In the genomic region with DNA sequence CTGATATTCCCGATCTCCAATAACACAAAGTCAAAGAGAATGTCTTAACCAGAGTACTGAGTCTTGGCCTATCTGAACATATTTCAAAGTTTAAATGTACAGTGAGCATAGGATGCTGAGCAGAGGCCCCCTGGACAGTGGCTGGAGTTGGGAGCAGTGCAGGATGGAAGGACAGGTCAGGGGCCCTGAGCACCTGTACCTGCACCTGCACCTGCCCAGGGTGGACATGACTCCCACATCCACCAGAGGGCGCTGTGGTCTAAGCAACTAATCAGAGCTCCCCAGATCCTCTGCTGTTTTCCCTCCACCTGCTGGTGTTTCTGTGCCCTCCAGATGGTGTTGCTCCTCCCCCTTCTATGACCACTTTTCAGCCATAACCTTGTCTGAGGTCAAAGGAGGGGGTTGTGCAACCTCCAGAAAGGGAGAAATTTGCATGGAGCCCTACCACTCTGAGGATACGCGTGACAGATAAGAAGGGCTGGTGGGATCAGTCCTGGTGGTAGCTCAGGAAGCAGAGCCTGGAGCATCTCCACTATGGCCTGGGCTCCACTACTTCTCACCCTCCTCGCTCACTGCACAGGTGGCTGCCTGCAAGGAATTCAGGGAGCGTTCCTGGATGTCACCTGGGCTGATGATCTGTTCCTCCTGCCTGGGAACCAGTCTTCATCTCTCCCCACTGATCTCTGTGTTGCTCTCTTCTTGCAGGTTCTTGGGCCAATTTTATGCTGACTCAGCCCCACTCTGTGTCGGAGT, we compare ENCODE assay signal across 8 cellular contexts. TPM values are rescaled to one million over a fixed set of nuclear protein-coding genes. Genes with fewer than 3 reads are reported as not detected.
DNase-seq lines count a peak whose midpoint lies in the region; ATAC-seq and TF ChIP-seq lines count a peak whose summit lies in the region.

No MANE protein-coding gene starts in this region.

- H3K27me3 Mint-ChIP-seq in mesothelial cell of epicardium (ENCODE audit: low read depth): peaks cover 76% of the 10 kb centered on the region

- no peaks in the 10 kb centered on the region for H3K9me3 Mint-ChIP-seq in mesothelial cell of epicardium

- peaks cover 0 to 33% (median 10%) of the 10 kb centered on the region in 45 donors for H3K27me3 ChIP-seq in dorsolateral prefrontal cortex

- peak; percentile 73 for ATAC-seq in GM18858 (IDR thresholded peaks at IDR 0.05; ENCODE audit: unreplicated experiment)
- ATAC-seq in HG03103 (IDR thresholded peaks at IDR 0.05; ENCODE audit: low read depth, unreplicated experiment): peak; percentile 55

- no peaks in the 10 kb centered on the region for H3K36me3 Mint-ChIP-seq in mesothelial cell of epicardium

- DNase-seq in AG08396 (ENCODE audit: low spot score) (peak; percentile 45), NCI-H345 (lab: John Stamatoyannopoulos, UW) (peak; percentile 57), dorsolateral prefrontal cortex (peak in 5 of 10 donors; percentile 25 to 51 (median 49)), mesothelial cell of epicardium (ENCODE audit: low spot score in 2 of 2, unreplicated experiment in 2 of 2) (peak; percentile 71 to 84)
- DNase-seq in activated CD4-positive, alpha-beta T cell treated with anti-CD3 and anti-CD28 coated beads for 48 hours: peak; percentile 91
- peak; percentile 29 to 72 for DNase-seq in stimulated activated CD8-positive, alpha-beta memory T cell treated with anti-CD3 and anti-CD28 coated beads, Interleukin-7, amount 100 ng/mL, for 48 hours (ENCODE audit: extremely low read depth in 1 of 2, low read depth in 1 of 2)

- no peaks in the 10 kb centered on the region for H3K4me1 Mint-ChIP-seq in mesothelial cell of epicardium

- H3K27ac Mint-ChIP-seq in mesothelial cell of epicardium: no peak overlapping the region

- TF ChIP-seq CTCF in dorsolateral prefrontal cortex (IDR thresholded peaks at IDR 0.05 in 54 of 56, conservative IDR thresholded peaks at IDR 0.05 in 2 of 56; ENCODE audit: low read depth in 1 of 56, partially characterized antibody in 56 of 56) (peak in 55 of 56 donors; percentile 29 to 77 (median 61)), mesothelial cell of epicardium (IDR thresholded peaks at IDR 0.05; ENCODE audit: unreplicated experiment) (peak; percentile 90)

- H3K27ac ChIP-seq in dorsolateral prefrontal cortex: no peak overlapping the region

- intact Hi-C loops in dorsolateral prefrontal cortex (cut with DNase I): no loop called here

- no peak overlapping the region for H3K4me3 ChIP-seq in dorsolateral prefrontal cortex

- H3K4me3 Mint-ChIP-seq in mesothelial cell of epicardium: no peak overlapping the region

RNA-seq across cellular contexts. Expression of a gene that starts 49.1 kb away (rescaled TPM):
- not detected for total RNA-seq in dorsolateral prefrontal cortex
- total RNA-seq in mesothelial cell of epicardium: not detected in 3 replicates
